In the genomic region with DNA sequence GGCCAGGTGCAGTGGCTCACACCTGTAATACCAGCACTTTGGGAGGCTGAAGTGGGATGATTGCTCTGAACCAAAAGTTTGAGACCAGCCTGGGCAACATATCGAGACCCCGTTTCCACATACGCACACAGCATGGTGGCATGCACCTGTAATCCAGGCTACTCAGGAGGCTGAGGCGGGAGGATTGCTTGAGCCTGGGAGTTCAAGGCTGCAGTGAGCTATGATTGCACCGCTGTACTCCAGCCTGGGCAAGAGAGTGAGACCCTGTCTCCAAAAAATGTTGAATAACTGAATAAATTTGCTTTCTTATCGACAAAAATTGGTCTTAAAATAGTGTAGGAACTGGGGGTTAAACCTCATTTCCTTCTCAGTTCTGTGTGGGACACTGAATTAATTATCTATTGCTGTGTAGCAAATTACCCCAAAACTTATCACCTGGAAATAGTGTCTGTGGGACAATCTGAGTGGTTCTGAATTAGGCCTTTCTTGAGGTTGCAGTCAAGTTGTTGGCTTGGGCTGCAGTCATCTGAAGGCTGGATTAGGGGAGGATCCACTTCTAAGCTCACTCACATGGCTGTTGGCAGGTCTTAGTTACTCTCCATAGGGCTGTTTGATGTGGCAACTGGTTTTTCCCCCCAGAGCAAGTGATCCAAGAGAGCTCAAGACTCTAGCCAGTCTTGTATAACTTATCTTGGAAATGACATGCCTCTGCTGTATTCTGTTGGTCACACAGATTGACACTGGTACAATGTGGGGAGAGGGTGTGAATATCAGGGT, we compare ENCODE assay signal across 2 cellular contexts.
TF ChIP-seq lines count a peak whose summit lies in the region.

No MANE protein-coding gene starts in this region.

TF ChIP-seq in IMR-90, 13 proteins besides CTCF, POLR2A, EP300 and RAD21:
- TF ChIP-seq SMC3 (IDR thresholded peaks at IDR 0.05; ENCODE audit: low read depth, low read length), result no peak
- no peak for TF ChIP-seq MAFK (IDR thresholded peaks at IDR 0.05; ENCODE audit: low read depth, low read length)
- TF ChIP-seq, protein P1, sequence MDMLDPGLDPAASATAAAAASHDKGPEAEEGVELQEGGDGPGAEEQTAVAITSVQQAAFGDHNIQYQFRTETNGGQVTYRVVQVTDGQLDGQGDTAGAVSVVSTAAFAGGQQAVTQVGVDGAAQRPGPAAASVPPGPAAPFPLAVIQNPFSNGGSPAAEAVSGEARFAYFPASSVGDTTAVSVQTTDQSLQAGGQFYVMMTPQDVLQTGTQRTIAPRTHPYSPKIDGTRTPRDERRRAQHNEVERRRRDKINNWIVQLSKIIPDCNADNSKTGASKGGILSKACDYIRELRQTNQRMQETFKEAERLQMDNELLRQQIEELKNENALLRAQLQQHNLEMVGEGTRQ (IDR thresholded peaks at IDR 0.05; ENCODE audit: low read depth, low read length), result no peak
- no peak for TF ChIP-seq BHLHE40 (IDR thresholded peaks at IDR 0.05; ENCODE audit: low read depth, low read length)
- no peak for TF ChIP-seq NFE2L2 (IDR thresholded peaks at IDR 0.05; ENCODE audit: low read depth, low read length)
- TF ChIP-seq CHD1 (IDR thresholded peaks at IDR 0.05; ENCODE audit: low read depth, low read length), result no peak
- no peak for TF ChIP-seq RCOR1 (IDR thresholded peaks at IDR 0.05; ENCODE audit: insufficient replicate concordance, low read length)
- TF ChIP-seq MAZ (IDR thresholded peaks at IDR 0.05; ENCODE audit: borderline replicate concordance, low read depth, low read length), result no peak
- TF ChIP-seq, protein P2, sequence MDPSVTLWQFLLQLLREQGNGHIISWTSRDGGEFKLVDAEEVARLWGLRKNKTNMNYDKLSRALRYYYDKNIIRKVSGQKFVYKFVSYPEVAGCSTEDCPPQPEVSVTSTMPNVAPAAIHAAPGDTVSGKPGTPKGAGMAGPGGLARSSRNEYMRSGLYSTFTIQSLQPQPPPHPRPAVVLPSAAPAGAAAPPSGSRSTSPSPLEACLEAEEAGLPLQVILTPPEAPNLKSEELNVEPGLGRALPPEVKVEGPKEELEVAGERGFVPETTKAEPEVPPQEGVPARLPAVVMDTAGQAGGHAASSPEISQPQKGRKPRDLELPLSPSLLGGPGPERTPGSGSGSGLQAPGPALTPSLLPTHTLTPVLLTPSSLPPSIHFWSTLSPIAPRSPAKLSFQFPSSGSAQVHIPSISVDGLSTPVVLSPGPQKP (IDR thresholded peaks at IDR 0.05; ENCODE audit: borderline replicate concordance, low read depth, low read length), result no peak
- no peak for TF ChIP-seq RFX5 (IDR thresholded peaks at IDR 0.05; ENCODE audit: low read depth, low read length)
- no peak for TF ChIP-seq FOS (IDR thresholded peaks at IDR 0.05; ENCODE audit: low read depth, low read length)
- TF ChIP-seq CEBPB (IDR thresholded peaks at IDR 0.05; ENCODE audit: low read depth, low read length), result no peak
- no peak for TF ChIP-seq MXI1 (IDR thresholded peaks at IDR 0.05; ENCODE audit: borderline replicate concordance, low read depth, low read length)

TF ChIP-seq in K562, 482 proteins besides CTCF, POLR2A, EP300 and RAD21:
- no peak for TF ChIP-seq ZBTB7A (IDR thresholded peaks at IDR 0.05; ENCODE audit: borderline replicate concordance, control insufficient read depth, low read depth, low read length)
- 0 out of 2 replicates have a peak, but pooled peaks have one; percentile 41 for TF ChIP-seq ZNF121 (CRISPR knock-in tag; conservative IDR thresholded peaks at IDR 0.05)
